11 cellular contexts compared by ENCODE assay signal in the genomic region with DNA sequence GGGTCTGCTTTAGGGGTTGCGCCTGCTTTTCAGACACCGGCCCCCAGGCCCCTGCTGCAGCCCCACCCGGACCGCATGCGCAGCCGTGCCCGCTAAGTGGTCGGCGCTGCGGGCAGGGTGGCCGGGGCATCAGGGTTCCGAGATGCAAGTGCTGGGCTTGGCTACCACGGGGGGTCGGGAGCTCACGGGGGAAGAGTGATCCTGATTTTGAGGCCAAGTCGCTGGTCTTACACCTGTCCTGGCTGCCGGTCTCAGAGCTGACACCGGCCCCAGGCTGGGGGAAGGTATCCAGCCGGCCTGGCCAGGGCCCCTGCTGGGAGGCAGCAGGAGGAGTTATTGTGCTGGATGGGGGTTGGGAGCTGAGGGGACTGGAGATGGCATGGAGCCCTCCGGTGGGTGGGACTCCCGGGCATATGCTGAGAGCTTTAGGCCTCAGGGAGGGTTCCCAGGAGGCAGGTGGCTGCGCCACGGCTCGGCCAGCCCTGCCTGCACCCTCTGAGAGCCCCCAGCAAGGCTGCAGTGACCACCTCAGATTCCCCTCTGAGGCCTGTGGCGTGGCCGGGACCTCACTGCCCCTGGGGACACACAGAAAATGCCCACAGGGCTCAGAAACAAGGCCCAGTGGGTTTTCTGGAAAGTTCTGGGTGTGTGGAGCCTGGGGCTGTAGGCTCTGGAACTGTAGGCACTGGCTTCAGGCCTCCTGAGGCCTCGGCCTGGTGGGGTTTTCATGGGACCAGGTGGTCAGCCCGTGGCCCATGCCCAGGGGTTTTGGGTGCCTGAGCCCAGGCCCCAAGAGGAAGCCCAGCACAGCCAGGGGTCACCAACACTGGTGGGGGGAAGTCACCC. TPM values are rescaled to one million over a fixed set of nuclear protein-coding genes. Genes with fewer than 3 reads are reported as not detected.
DNase-seq lines count a peak whose midpoint lies in the region; ATAC-seq and TF ChIP-seq lines count a peak whose summit lies in the region.
"Had no signal": no experiment of that assay in that cellular context is flagged by ENCODE, and none has a peak within 500 bp of the region (broad histone marks: within the 10 kb centered on the region; RNA-seq: fewer than 3 reads in every experiment).

No MANE protein-coding gene starts in this region.

- no peaks in the 10 kb centered on the region for H3K79me2 ChIP-seq in PC-9 (ENCODE audit: low read depth)

- H3K4me1 ChIP-seq in PC-9 (replicated peaks; ENCODE audit: insufficient read depth), result peaks cover 53% of the 10 kb centered on the region

- H3K9me3 ChIP-seq in PC-9 (ENCODE audit: insufficient read depth, low read depth), result no peaks in the 10 kb centered on the region
- H3K9me3 ChIP-seq: Caco-2 had no signal

- H3K27ac ChIP-seq in PC-9, result peak overlapping the region; percentile 96

- no peak overlapping the region for H2AFZ ChIP-seq in PC-9

- no peaks in the 10 kb centered on the region for H3K9me2 ChIP-seq in PC-9 (ENCODE audit: insufficient read depth)

- DNase-seq in 8988T (peak; percentile 50), EL (peak; percentile 22), PC-9 (peak; percentile 65 to 68), islet precursor cell (peak; percentile 54), pons (ENCODE audit: low spot score) (no peak), T-helper 9 cell (no peak)
- DNase-seq: activated naive CD8-positive, alpha-beta T cell treated with anti-CD3 and anti-CD28 coated beads, Interleukin-2, amount 10 ng/mL, durations not matched to agents 7 days and 5 days; effector memory CD8-positive, alpha-beta T cell had no signal

- intact Hi-C loops in PC-9 (cut with micrococcal nuclease; ENCODE audit: unreplicated experiment), result loop anchor here (5.0 kb wide), 2 partner anchors 41 to 69 kb away; a partner anchor contains a TSS

- peaks cover 25% of the 10 kb centered on the region; the same call in 1 of the 2 replicates for H3F3A ChIP-seq in PC-9 (ENCODE audit: insufficient read depth, low read depth)

- POLR2A ChIA-PET in PC-9 (lab: Charles Lee; ENCODE audit: unreplicated experiment), result interaction anchor here (0.6 kb wide), 1 partner anchor 784 kb away, joined by 4 read pairs; no protein-coding TSS in a partner anchor

- CTCF ChIA-PET in PC-9 (lab: Charles Lee), result no interaction called here

- H3K36me3 ChIP-seq in PC-9 (ENCODE audit: low read depth), result no peaks in the 10 kb centered on the region

- BruUV-seq in PC-9 (replicated peaks; lab: Mats Ljungman, UMichigan), result TSS peak; percentile 58

- ATAC-seq in GM19455 (IDR thresholded peaks at IDR 0.05; ENCODE audit: unreplicated experiment) (no peak), esophagus mucosa (no peak)
- ATAC-seq: effector memory CD8-positive, alpha-beta T cell had no signal

- H3K27me3 ChIP-seq in PC-9 (ENCODE audit: insufficient read depth, low read depth), result no peaks in the 10 kb centered on the region

- H3K4me3 ChIP-seq in PC-9, result peak overlapping the region; percentile 48; the same call in 1 of the 2 replicates

- no peaks in the 10 kb centered on the region for H4K20me1 ChIP-seq in PC-9 (ENCODE audit: insufficient read depth)

- no peak for TF ChIP-seq CTCF in PC-9 (conservative IDR thresholded peaks at IDR 0.05)

- peak overlapping the region; percentile 85 for H3K4me2 ChIP-seq in PC-9

RNA-seq across cellular contexts. Expression of a gene that starts 4.4 kb away (rescaled TPM):
- 0.09 and 0.25 TPM in 2 replicates for total RNA-seq in PC-9 (2021)
- not detected for total RNA-seq in esophagus mucosa
- total RNA-seq: activated naive CD8-positive, alpha-beta T cell treated with anti-CD3 and anti-CD28 coated beads, Interleukin-2, amount 10 ng/mL, durations not matched to agents 7 days and 5 days had no signal

Comparison
In these comparisons a context has a peak if more than half of its experiments do, and no peak if none do; other contexts are left out.
1. DNase-seq: peak in 8988T (single experiment), EL (single experiment), PC-9 (2 of 2) and islet precursor cell (single experiment); none in pons (single experiment) and T-helper 9 cell (single experiment).